8 cellular contexts compared by ENCODE assay signal in genomic region chr14:61438860-61439765, GRCh38.
DNase-seq lines count a peak whose midpoint lies in the region; ATAC-seq and TF ChIP-seq lines count a peak whose summit lies in the region.

No MANE protein-coding gene starts in this region.

- TF ChIP-seq CTCF in fibroblast of the aortic adventitia (IDR thresholded peaks at IDR 0.05; ENCODE audit: insufficient read depth, low read length) (no peak), parathyroid adenoma (IDR thresholded peaks at IDR 0.05) (no peak)

- peak overlapping the region; percentile 65 for H3K4me3 Mint-ChIP-seq in activated CD4-positive, alpha-beta memory T cell treated with anti-CD3 and anti-CD28 coated beads, Interleukin-2, amount 10 ng/mL, durations not matched to agents 7 days and 5 days

- H3K4me1 Mint-ChIP-seq in activated CD4-positive, alpha-beta memory T cell treated with anti-CD3 and anti-CD28 coated beads, Interleukin-2, amount 10 ng/mL, durations not matched to agents 7 days and 5 days = peaks cover 85% of the 10 kb centered on the region

- ATAC-seq in GM18870 (IDR thresholded peaks at IDR 0.05; ENCODE audit: unreplicated experiment) = peak; percentile 41

- peak overlapping the region; percentile 76 for H3K27ac Mint-ChIP-seq in activated CD4-positive, alpha-beta memory T cell treated with anti-CD3 and anti-CD28 coated beads, Interleukin-2, amount 10 ng/mL, durations not matched to agents 7 days and 5 days

- no peaks in the 10 kb centered on the region for H3K27me3 Mint-ChIP-seq in activated CD4-positive, alpha-beta memory T cell treated with anti-CD3 and anti-CD28 coated beads, Interleukin-2, amount 10 ng/mL, durations not matched to agents 7 days and 5 days

- H3K4me2 ChIP-seq in parathyroid adenoma (ENCODE audit: low read length) = no peak overlapping the region

- peak; percentile 63 for DNase-seq in A172 (ENCODE audit: low spot score)
- peak; percentile 37 for DNase-seq in HuH-7 (ENCODE audit: low spot score)
- peak; percentile 58 for DNase-seq in activated CD4-positive, alpha-beta memory T cell treated with anti-CD3 and anti-CD28 coated beads, Interleukin-2, amount 10 ng/mL, durations not matched to agents 7 days and 5 days
- peak; percentile 75 for DNase-seq in fibroblast of the aortic adventitia (ENCODE audit: low read depth)
- no peak for DNase-seq in occipital lobe (lab: John Stamatoyannopoulos, UW)
- DNase-seq in NCI-H526 (lab: John Stamatoyannopoulos, UW) = no peak

- no peaks in the 10 kb centered on the region for H3K36me3 ChIP-seq in parathyroid adenoma (ENCODE audit: control insufficient read depth, insufficient read depth, low read length)

- H3K79me2 ChIP-seq in parathyroid adenoma = peaks cover 2% of the 10 kb centered on the region

- no peaks in the 10 kb centered on the region for H3K27me3 ChIP-seq in parathyroid adenoma (ENCODE audit: control insufficient read depth, insufficient read depth, low read length)

- H3K4me1 ChIP-seq in parathyroid adenoma = peaks cover 8% of the 10 kb centered on the region

- H3K36me3 Mint-ChIP-seq in activated CD4-positive, alpha-beta memory T cell treated with anti-CD3 and anti-CD28 coated beads, Interleukin-2, amount 10 ng/mL, durations not matched to agents 7 days and 5 days (ENCODE audit: low read depth) = peaks cover 44% of the 10 kb centered on the region

- CTCF ChIA-PET in activated CD4-positive, alpha-beta memory T cell treated with anti-CD3 and anti-CD28 coated beads, Interleukin-2, amount 10 ng/mL, durations not matched to agents 7 days and 5 days (lab: Charles Lee) = interaction anchor here (0.6 kb wide), 1 partner anchor 1237 kb away, joined by 3 read pairs; no protein-coding TSS in a partner anchor

- H3K4me3 ChIP-seq in fibroblast of the aortic adventitia (ENCODE audit: low read depth, low read length) = no peak overlapping the region
- H3K4me3 ChIP-seq in parathyroid adenoma (ENCODE audit: low read depth, low read length) = no peak overlapping the region

- POLR2A ChIA-PET in activated CD4-positive, alpha-beta memory T cell treated with anti-CD3 and anti-CD28 coated beads, Interleukin-2, amount 10 ng/mL, durations not matched to agents 7 days and 5 days (lab: Charles Lee) = interaction anchor here (1.2 to 1.6 kb wide), 2 partner anchors 13 to 36 kb away, joined by 4 to 5 read pairs; no protein-coding TSS in a partner anchor

- H3K27ac ChIP-seq in parathyroid adenoma = no peak overlapping the region

- H3K9me3 ChIP-seq in parathyroid adenoma (ENCODE audit: control insufficient read depth, low read length) = no peaks in the 10 kb centered on the region

- peak overlapping the region; percentile 39 for H2AFZ ChIP-seq in parathyroid adenoma

- H3K9ac ChIP-seq in parathyroid adenoma = no peak overlapping the region

- H3K9me3 Mint-ChIP-seq in activated CD4-positive, alpha-beta memory T cell treated with anti-CD3 and anti-CD28 coated beads, Interleukin-2, amount 10 ng/mL, durations not matched to agents 7 days and 5 days = no peaks in the 10 kb centered on the region

Comparison
In these comparisons a context has a peak if more than half of its experiments do, and no peak if none do; other contexts are left out.
1. DNase-seq: peak in A172 (single experiment), HuH-7 (single experiment), activated CD4-positive, alpha-beta memory T cell treated with anti-CD3 and anti-CD28 coated beads, Interleukin-2, amount 10 ng/mL, durations not matched to agents 7 days and 5 days (single experiment) and fibroblast of the aortic adventitia (single experiment); none in occipital lobe (single experiment) and NCI-H526 (0 of 2).